In the genomic region with DNA sequence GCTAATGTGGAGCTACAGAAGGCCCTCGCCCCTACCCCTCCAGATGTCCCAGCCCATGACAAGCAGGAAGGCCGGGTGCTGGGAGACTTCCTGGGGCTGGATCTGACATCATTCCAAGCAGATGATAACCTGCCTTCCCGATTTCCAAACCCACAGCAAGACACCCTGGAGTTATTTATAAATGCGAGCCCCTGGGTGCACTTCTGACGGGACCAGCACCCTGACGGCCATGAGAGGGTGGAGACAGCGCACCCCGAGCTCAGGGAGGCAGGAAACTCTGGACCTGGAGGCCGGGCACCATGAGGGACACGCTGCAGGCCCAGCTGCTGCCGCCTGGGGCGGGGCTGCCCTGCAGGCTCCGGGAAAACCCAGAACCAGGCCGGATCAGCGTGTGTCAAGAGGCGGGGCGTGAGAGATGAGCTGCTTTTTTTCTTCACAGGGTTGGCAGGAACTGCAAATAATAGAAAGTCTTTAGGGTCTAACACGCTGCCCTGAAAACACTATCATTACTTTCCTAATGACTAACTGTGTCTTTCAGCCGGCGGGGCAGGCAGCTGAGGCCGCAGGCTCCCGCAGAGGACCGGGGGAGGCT, we compare ENCODE assay signal across 9 cellular contexts. TPM values are rescaled to one million over a fixed set of nuclear protein-coding genes. Genes with fewer than 3 reads are reported as not detected.
DNase-seq lines count a peak whose midpoint lies in the region; ATAC-seq, FAIRE-seq and TF ChIP-seq lines count a peak whose summit lies in the region.
"Had no signal": no experiment of that assay in that cellular context is flagged by ENCODE, and none has a peak within 500 bp of the region (broad histone marks: within the 10 kb centered on the region; RNA-seq: fewer than 3 reads in every experiment).

No MANE protein-coding gene starts in this region.

- ATAC-seq in activated naive CD8-positive, alpha-beta T cell treated with anti-CD3 and anti-CD28 coated beads, Interleukin-2, amount 10 ng/mL, durations not matched to agents 7 days and 5 days (ENCODE audit: low read depth): no peak
- peak; percentile 26 for ATAC-seq in PC-3
- ATAC-seq in HG02642 (IDR thresholded peaks at IDR 0.05; ENCODE audit: poor library complexity, unreplicated experiment): no peak
- no peak for ATAC-seq in HG03045 (IDR thresholded peaks at IDR 0.05; ENCODE audit: unreplicated experiment)

- no peak overlapping the region for H3K27ac Mint-ChIP-seq in activated naive CD8-positive, alpha-beta T cell treated with anti-CD3 and anti-CD28 coated beads, Interleukin-2, amount 10 ng/mL, durations not matched to agents 7 days and 5 days
- H3K27ac Mint-ChIP-seq in activated naive CD8-positive, alpha-beta T cell treated with anti-CD3 and anti-CD28 coated beads for 36 hours: no peak overlapping the region

- no peaks in the 10 kb centered on the region for H3K36me3 ChIP-seq in PC-3 (ENCODE audit: low read depth, low read length)

- no peaks in the 10 kb centered on the region for H3K79me2 ChIP-seq in PC-3 (ENCODE audit: low read length)

- H4K20me1 ChIP-seq in PC-3 (ENCODE audit: low read length): peaks cover 9% of the 10 kb centered on the region

- H3K4me3 ChIP-seq in PC-3 (ENCODE audit: low read length): no peak overlapping the region
- no peak overlapping the region for H3K4me3 ChIP-seq in fibroblast of the aortic adventitia (ENCODE audit: low read depth, low read length)

- no peak for FAIRE-seq in D721Med (lab: Jason Lieb, UNC)

- H3K9me3 ChIP-seq in PC-3 (ENCODE audit: low read length): no peaks in the 10 kb centered on the region

- intact Hi-C loops in PC-3 (cut with micrococcal nuclease): loop anchor here (5.0 kb wide), 1 partner anchor 106 kb away; no protein-coding TSS in a partner anchor

- H3K27me3 ChIP-seq in PC-3 (ENCODE audit: low read length): no peaks in the 10 kb centered on the region

- TF ChIP-seq CTCF in PC-3 (conservative IDR thresholded peaks at IDR 0.05; ENCODE audit: low read depth, low read length) (no peak), fibroblast of the aortic adventitia (IDR thresholded peaks at IDR 0.05; ENCODE audit: insufficient read depth, low read length) (peak; percentile 32), D721Med (IDR thresholded peaks at IDR 0.05; ENCODE audit: insufficient read depth, missing control alignments) (no peak)

- peaks cover 27% of the 10 kb centered on the region for H3K27me3 Mint-ChIP-seq in activated naive CD8-positive, alpha-beta T cell treated with anti-CD3 and anti-CD28 coated beads, Interleukin-2, amount 10 ng/mL, durations not matched to agents 7 days and 5 days
- peaks cover 22% of the 10 kb centered on the region for H3K27me3 Mint-ChIP-seq in activated naive CD8-positive, alpha-beta T cell treated with anti-CD3 and anti-CD28 coated beads for 36 hours

- POLR2A ChIA-PET in activated naive CD8-positive, alpha-beta T cell treated with anti-CD3 and anti-CD28 coated beads, Interleukin-2, amount 10 ng/mL, durations not matched to agents 7 days and 5 days (lab: Charles Lee): no interaction called here
- POLR2A ChIA-PET in PC-3 (lab: Charles Lee; ENCODE audit: unreplicated experiment): no interaction called here

- no peak overlapping the region for H3K4me2 ChIP-seq in PC-3 (ENCODE audit: low read length)

- no peak for DNase-seq in activated naive CD8-positive, alpha-beta T cell treated with anti-CD3 and anti-CD28 coated beads, Interleukin-2, amount 10 ng/mL, durations not matched to agents 7 days and 5 days
- DNase-seq in activated naive CD8-positive, alpha-beta T cell treated with anti-CD3 and anti-CD28 coated beads for 36 hours: no peak
- DNase-seq in PC-3 (peak; percentile 33), fibroblast of the aortic adventitia (ENCODE audit: low read depth) (peak; percentile 38), D721Med (ENCODE audit: insufficient read length, low spot score) (no peak)
- peak; percentile 16 for DNase-seq in stimulated activated naive CD4-positive, alpha-beta T cell treated with Interleukin-2 at 50 U/mL for 16 hours (lab: John Stamatoyannopoulos, UW)
- DNase-seq: NCI-H1417 treated with DMSO at 0.1 percent for 48 hours had no signal

- H3K4me1 ChIP-seq in PC-3 (ENCODE audit: insufficient read depth, low read length): peaks cover 9% of the 10 kb centered on the region

- CTCF ChIA-PET in PC-3 (lab: Charles Lee): interaction anchor here (1.1 kb wide), 1 partner anchor 78 kb away, joined by 4 read pairs; no protein-coding TSS in a partner anchor

- no peak overlapping the region for H3K9ac ChIP-seq in PC-3 (ENCODE audit: low read length)

- H3K9me2 ChIP-seq in PC-3 (replicated peaks; ENCODE audit: low read length): no peaks in the 10 kb centered on the region

- peak overlapping the region; percentile 7; the same call in 1 of the 2 replicates for H3K27ac ChIP-seq in PC-3 (ENCODE audit: low read length)

- no TSS peak for BruUV-seq in PC-3 (replicated peaks; lab: Mats Ljungman, UMichigan)

- no peaks in the 10 kb centered on the region for H3F3A ChIP-seq in PC-3 (ENCODE audit: low read length, unreplicated experiment)

- H3K36me3 Mint-ChIP-seq in activated naive CD8-positive, alpha-beta T cell treated with anti-CD3 and anti-CD28 coated beads, Interleukin-2, amount 10 ng/mL, durations not matched to agents 7 days and 5 days: no peaks in the 10 kb centered on the region
- H3K36me3 Mint-ChIP-seq in activated naive CD8-positive, alpha-beta T cell treated with anti-CD3 and anti-CD28 coated beads for 36 hours: no peaks in the 10 kb centered on the region

- H3K9me3 Mint-ChIP-seq in activated naive CD8-positive, alpha-beta T cell treated with anti-CD3 and anti-CD28 coated beads, Interleukin-2, amount 10 ng/mL, durations not matched to agents 7 days and 5 days: no peaks in the 10 kb centered on the region
- peaks cover 2% of the 10 kb centered on the region for H3K9me3 Mint-ChIP-seq in activated naive CD8-positive, alpha-beta T cell treated with anti-CD3 and anti-CD28 coated beads for 36 hours

- 0 out of 2 replicates have a peak overlapping the region, but pooled peaks have one; percentile 19 for H2AFZ ChIP-seq in PC-3 (ENCODE audit: low read length)

- H3K4me3 Mint-ChIP-seq in activated naive CD8-positive, alpha-beta T cell treated with anti-CD3 and anti-CD28 coated beads, Interleukin-2, amount 10 ng/mL, durations not matched to agents 7 days and 5 days: peak overlapping the region; percentile 13
- H3K4me3 Mint-ChIP-seq in activated naive CD8-positive, alpha-beta T cell treated with anti-CD3 and anti-CD28 coated beads for 36 hours: no peak overlapping the region

- peaks cover 13% of the 10 kb centered on the region for H3K4me1 Mint-ChIP-seq in activated naive CD8-positive, alpha-beta T cell treated with anti-CD3 and anti-CD28 coated beads, Interleukin-2, amount 10 ng/mL, durations not matched to agents 7 days and 5 days
- peaks cover 13% of the 10 kb centered on the region for H3K4me1 Mint-ChIP-seq in activated naive CD8-positive, alpha-beta T cell treated with anti-CD3 and anti-CD28 coated beads for 36 hours

RNA-seq across cellular contexts. Expression of gene PCBP3, which starts 2.5 kb away (rescaled TPM):
- total RNA-seq in activated naive CD8-positive, alpha-beta T cell treated with anti-CD3 and anti-CD28 coated beads, Interleukin-2, amount 10 ng/mL, durations not matched to agents 7 days and 5 days: 1 to 10 TPM in 1 of 2 experiments, not detected in 1; 1.2 TPM
- 1 to 10 TPM in 1 of 2 experiments, under 1 TPM in 1; 0.66 to 1.3 TPM for total RNA-seq in activated naive CD8-positive, alpha-beta T cell treated with anti-CD3 and anti-CD28 coated beads for 36 hours
- total RNA-seq in PC-3 (2014; rRNA removed) (2.4 and 3.0 TPM in 2 replicates), fibroblast of the aortic adventitia (ENCODE audit: low replicate concordance) (1.2 and 4.2 TPM in 2 replicates)

Comparison
In these comparisons a context has a peak if more than half of its experiments do, and no peak if none do; other contexts are left out.
1. DNase-seq: peak in PC-3 (single experiment), fibroblast of the aortic adventitia (single experiment) and stimulated activated naive CD4-positive, alpha-beta T cell treated with Interleukin-2 at 50 U/mL for 16 hours (single experiment); none in activated naive CD8-positive, alpha-beta T cell treated with anti-CD3 and anti-CD28 coated beads, Interleukin-2, amount 10 ng/mL, durations not matched to agents 7 days and 5 days (single experiment), activated naive CD8-positive, alpha-beta T cell treated with anti-CD3 and anti-CD28 coated beads for 36 hours (single experiment) and D721Med (single experiment).